7 cellular contexts compared by ENCODE assay signal in the genomic region with DNA sequence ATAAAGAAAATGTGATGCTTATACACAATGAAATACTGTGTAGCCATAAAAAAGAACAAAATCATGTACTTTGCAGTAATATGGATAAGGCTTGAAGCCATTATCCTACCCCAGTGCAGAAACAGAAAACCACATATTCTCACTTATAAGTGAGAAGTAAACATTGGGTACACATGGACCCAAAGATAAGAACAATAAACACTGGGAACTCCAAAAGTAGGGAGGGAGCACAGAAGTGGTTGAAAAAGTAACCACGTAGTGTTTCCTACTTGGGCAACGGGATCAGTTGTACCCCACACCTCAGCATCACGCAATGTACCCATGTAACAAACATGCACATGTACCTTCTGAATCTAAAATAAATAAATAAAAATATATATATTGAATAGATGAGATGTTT.
"Had no signal": no experiment of that assay in that cellular context is flagged by ENCODE, and none has a peak within 500 bp of the region (broad histone marks: within the 10 kb centered on the region; RNA-seq: fewer than 3 reads in every experiment).

No MANE protein-coding gene starts in this region.

- H3K4me2 ChIP-seq: KMS-11 had no signal

- DNase-seq: IMR-90, KBM-7, KG1 had no signal

- FAIRE-seq: HepG2, HTR-8/SVneo had no signal

- H3K27ac ChIP-seq: HL-60, KMS-11 had no signal

- ATAC-seq: HepG2 had no signal

- H3K9ac ChIP-seq: KMS-11 had no signal
